ENCODE assay signal across 1 cellular context in genomic region chr2:27494284-27494943, GRCh38.
TF ChIP-seq lines count a peak whose summit lies in the region.

No MANE protein-coding gene starts in this region.

TF ChIP-seq in HepG2, 621 proteins besides CTCF, POLR2A, EP300 and RAD21 (continued from another document):
- TF ChIP-seq THAP9 (CRISPR knock-in tag; IDR thresholded peaks at IDR 0.05; ENCODE audit: borderline replicate concordance) (peak; percentile 44; the same call in 1 of the 2 replicates), CAMTA2 (CRISPR knock-in tag; IDR thresholded peaks at IDR 0.05; ENCODE audit: borderline replicate concordance) (peak; percentile 56; the same call in 1 of the 2 replicates), SP5 (CRISPR knock-in tag; IDR thresholded peaks at IDR 0.05; ENCODE audit: borderline replicate concordance, low read depth) (peak; percentile 2; the same call in 1 of the 2 replicates), STAG1 (CRISPR knock-in tag; IDR thresholded peaks at IDR 0.05) (peak; percentile 8; the same call in 1 of the 2 replicates), TAF1 (CRISPR knock-in tag; IDR thresholded peaks at IDR 0.05) (peak; percentile 21; the same call in 1 of the 2 replicates), ZNF670 (CRISPR knock-in tag; IDR thresholded peaks at IDR 0.05; ENCODE audit: borderline replicate concordance) (no peak), HMGXB4 (CRISPR knock-in tag; IDR thresholded peaks at IDR 0.05; ENCODE audit: borderline replicate concordance in 1 of 2, low read depth in 1 of 2) (peak; percentile 38 to 40; a peak in 2 of 4 replicates), KDM2A (CRISPR knock-in tag; IDR thresholded peaks at IDR 0.05; ENCODE audit: borderline replicate concordance, low read depth) (0 out of 2 replicates have a peak, but pooled peaks have one; percentile 46), PHF21A (CRISPR knock-in tag; IDR thresholded peaks at IDR 0.05) (peak; percentile 64; the same call in 1 of the 2 replicates), TCF7L2 (IDR thresholded peaks at IDR 0.05; ENCODE audit: low read depth, low read length) (no peak), CREBL2 (CRISPR knock-in tag; IDR thresholded peaks at IDR 0.05; ENCODE audit: borderline replicate concordance) (0 out of 2 replicates have a peak, but pooled peaks have one; percentile 37), KAT7 (CRISPR knock-in tag; IDR thresholded peaks at IDR 0.05; ENCODE audit: borderline replicate concordance) (peak; percentile 44; the same call in 1 of the 2 replicates), ZNF574 (CRISPR knock-in tag; IDR thresholded peaks at IDR 0.05) (peak; percentile 52), DMAP1 (CRISPR knock-in tag; IDR thresholded peaks at IDR 0.05) (peak; percentile 27; the same call in 1 of the 2 replicates), ZNF691 (CRISPR knock-in tag; IDR thresholded peaks at IDR 0.05; ENCODE audit: borderline replicate concordance, low read depth) (peak; percentile 73; the same call in 1 of the 2 replicates), FOXC1 (CRISPR knock-in tag; IDR thresholded peaks at IDR 0.05; ENCODE audit: borderline replicate concordance) (peak; percentile 61; the same call in 1 of the 2 replicates), HOXA5 (CRISPR knock-in tag; IDR thresholded peaks at IDR 0.05) (no peak), IRF9 (CRISPR knock-in tag; IDR thresholded peaks at IDR 0.05; ENCODE audit: borderline replicate concordance) (peak; percentile 28), TFAP4 (IDR thresholded peaks at IDR 0.05; ENCODE audit: borderline replicate concordance, low read depth) (peak; percentile 50; the same call in 1 of the 2 replicates), SETDB1 (CRISPR knock-in tag; IDR thresholded peaks at IDR 0.05; ENCODE audit: borderline replicate concordance) (no peak), KLF16 (CRISPR knock-in tag; IDR thresholded peaks at IDR 0.05) (peak in 1 of 2 experiments; percentile 27; a peak in 2 of 4 replicates), ARID4A (CRISPR knock-in tag; IDR thresholded peaks at IDR 0.05; ENCODE audit: borderline replicate concordance) (peak; percentile 19; the same call in 1 of the 2 replicates), PRDM10 (CRISPR knock-in tag; IDR thresholded peaks at IDR 0.05; ENCODE audit: low read depth) (peak; percentile 68; the same call in 1 of the 2 replicates), ZNF747 (CRISPR knock-in tag; IDR thresholded peaks at IDR 0.05; ENCODE audit: borderline replicate concordance) (no peak), GZF1 (CRISPR knock-in tag; IDR thresholded peaks at IDR 0.05) (no peak), ZBTB25 (CRISPR knock-in tag; IDR thresholded peaks at IDR 0.05) (peak; percentile 20; the same call in 1 of the 2 replicates), SRY (CRISPR knock-in tag; IDR thresholded peaks at IDR 0.05) (no peak), RXRB (CRISPR knock-in tag; IDR thresholded peaks at IDR 0.05; ENCODE audit: borderline replicate concordance) (peak; percentile 35; the same call in 1 of the 2 replicates), HDAC1 (CRISPR knock-in tag; IDR thresholded peaks at IDR 0.05) (0 out of 2 replicates have a peak, but pooled peaks have one; percentile 40), STAT5B (CRISPR knock-in tag; IDR thresholded peaks at IDR 0.05) (no peak), ZBTB38 (CRISPR knock-in tag; IDR thresholded peaks at IDR 0.05) (peak; percentile 63), MED1 (CRISPR knock-in tag; IDR thresholded peaks at IDR 0.05) (no peak), MED8 (CRISPR knock-in tag; IDR thresholded peaks at IDR 0.05; ENCODE audit: insufficient replicate concordance) (peak; percentile 31), ZMYM3 (CRISPR knock-in tag; IDR thresholded peaks at IDR 0.05) (no peak), NR0B2 (CRISPR knock-in tag; IDR thresholded peaks at IDR 0.05) (no peak)
